In the genomic region with DNA sequence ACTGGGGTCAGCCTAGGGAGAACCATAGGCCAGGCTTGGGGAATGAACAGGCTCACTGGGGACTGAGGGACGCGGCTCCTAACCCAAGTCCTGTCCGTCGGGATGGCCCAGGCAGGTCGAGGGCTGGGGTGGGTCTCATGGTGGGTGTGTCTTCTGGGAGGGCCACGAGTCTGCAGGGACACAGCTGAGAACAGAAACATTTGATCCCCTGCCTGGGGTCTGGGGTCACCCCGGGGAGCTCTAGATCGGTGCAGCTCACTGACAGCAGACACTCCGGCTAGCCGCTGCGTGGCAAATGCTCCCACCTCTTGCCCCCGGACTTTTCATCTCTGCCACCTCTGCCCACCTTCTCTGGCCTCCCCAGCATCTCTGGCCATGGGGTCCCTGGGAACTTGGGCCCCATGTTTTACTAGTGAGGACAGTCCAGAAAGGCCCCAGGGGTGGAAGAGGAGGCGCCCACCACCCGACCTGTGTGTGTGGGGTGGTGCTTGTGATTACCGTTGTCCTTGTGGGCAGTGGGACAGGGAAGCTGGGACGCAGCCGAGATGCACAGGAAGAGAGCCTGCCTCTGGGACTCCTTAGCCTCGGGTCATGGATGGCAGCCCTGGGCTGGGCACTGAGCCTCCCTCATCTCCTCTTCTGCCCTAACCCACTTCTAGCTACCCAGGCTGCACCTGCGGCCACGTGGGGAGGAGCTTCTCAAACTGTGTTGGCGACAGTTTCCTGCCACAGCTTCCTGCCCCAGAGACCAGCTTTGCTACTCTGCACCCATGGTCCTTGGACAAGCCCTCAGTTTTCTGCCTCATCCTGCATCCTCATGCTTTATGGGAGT, we compare ENCODE assay signal across 9 cellular contexts. TPM values are rescaled to one million over a fixed set of nuclear protein-coding genes. Genes with fewer than 3 reads are reported as not detected.
A peak's percentile ranks its signal among the peaks of the same experiment; 100 is the strongest.
DNase-seq lines count a peak whose midpoint lies in the region; ATAC-seq and TF ChIP-seq lines count a peak whose summit lies in the region.
"Had no signal": no experiment of that assay in that cellular context is flagged by ENCODE, and none has a peak within 500 bp of the region (broad histone marks: within the 10 kb centered on the region; RNA-seq: fewer than 3 reads in every experiment).

No MANE protein-coding gene starts in this region.

- peak; percentile 17 to 54 (median 44) for DNase-seq in activated CD4-positive, CD25-positive, alpha-beta regulatory T cell (lab: John Stamatoyannopoulos, UW)
- DNase-seq in endodermal cell (no peak), NCI-H1930 (lab: John Stamatoyannopoulos, UW) (no peak), tibial nerve (ENCODE audit: low spot score in 2 of 2) (no peak)
- DNase-seq in stimulated activated naive CD4-positive, alpha-beta T cell (lab: John Stamatoyannopoulos, UW): peak; percentile 32 to 66 (median 60)
- DNase-seq: heart right ventricle had no signal

- WGBS in endodermal cell (ENCODE audit: insufficient coverage in 1 of 2, insufficient read length in 1 of 2), 2 experiments: 87 to 92% methylated on average over 11 to 21 of the region's 21 CpGs
- 74 to 78% methylated on average over 16 to 21 of the region's 21 CpGs for WGBS in tibial nerve, 2 donors

- H3K36me3 ChIP-seq in endodermal cell (ENCODE audit: control insufficient read depth, insufficient read depth, low read length) (no peaks in the 10 kb centered on the region), tibial nerve (no peaks in the 10 kb centered on the region)
- H3K36me3 ChIP-seq: heart right ventricle had no signal

- ATAC-seq in HG02610 (IDR thresholded peaks at IDR 0.05; ENCODE audit: unreplicated experiment) (peak; percentile 71), GM18519 (IDR thresholded peaks at IDR 0.05; ENCODE audit: low FRiP score, unreplicated experiment) (no peak)

- H3K36me3 Mint-ChIP-seq in endodermal cell (ENCODE audit: low read depth): no peaks in the 10 kb centered on the region

- no peak for TF ChIP-seq EP300 in tibial nerve (IDR thresholded peaks at IDR 0.05)

- H3K27me3 ChIP-seq in endodermal cell (ENCODE audit: control insufficient read depth, insufficient read depth, low read length, poor library complexity, severe bottlenecking) (no peaks in the 10 kb centered on the region), tibial nerve (no peaks in the 10 kb centered on the region)
- H3K27me3 ChIP-seq: heart right ventricle had no signal

- H3K9me3 ChIP-seq in endodermal cell (ENCODE audit: control insufficient read depth, low read length) (no peaks in the 10 kb centered on the region), tibial nerve (no peaks in the 10 kb centered on the region)
- H3K9me3 ChIP-seq: heart right ventricle had no signal

- TF ChIP-seq CTCF in endodermal cell (conservative IDR thresholded peaks at IDR 0.05) (no peak), tibial nerve (IDR thresholded peaks at IDR 0.05) (no peak)

- no peaks in the 10 kb centered on the region for H3K27me3 Mint-ChIP-seq in endodermal cell (ENCODE audit: insufficient read depth)

- no peaks in the 10 kb centered on the region for H3K9me3 Mint-ChIP-seq in endodermal cell

- H3K27ac Mint-ChIP-seq in endodermal cell: peak overlapping the region; percentile 68

- TF ChIP-seq POLR2A in tibial nerve (IDR thresholded peaks at IDR 0.05): no peak

- H3K27ac ChIP-seq in endodermal cell (ENCODE audit: low read depth, low read length) (no peak overlapping the region), tibial nerve (peak overlapping the region in 1 of 4 donors; percentile 40)

- H3K4me1 Mint-ChIP-seq in endodermal cell: peaks cover 42% of the 10 kb centered on the region

- no peak overlapping the region for H3K4me3 Mint-ChIP-seq in endodermal cell

- no peak overlapping the region for H3K4me3 ChIP-seq in endodermal cell (ENCODE audit: low read length)
- H3K4me3 ChIP-seq in tibial nerve: no peak overlapping the region

- H3K4me1 ChIP-seq in endodermal cell (ENCODE audit: control insufficient read depth, insufficient read depth, low read length): peaks cover 6% of the 10 kb centered on the region
- no peaks in the 10 kb centered on the region for H3K4me1 ChIP-seq in tibial nerve

- no peak overlapping the region for H3K9ac ChIP-seq in endodermal cell (ENCODE audit: extremely low read depth, low read length, poor library complexity, severe bottlenecking)

RNA-seq across cellular contexts. Expression of a gene that starts 4.9 kb away (rescaled TPM):
- total RNA-seq in endodermal cell: 10 to 100 TPM in 1 of 2 donors, 1 to 10 TPM in 1; 8.3 to 10.4 TPM
- 1.8 TPM for polyA plus RNA-seq in endodermal cell (2013, experiment 1 of 2)
- polyA plus RNA-seq in endodermal cell (2013, experiment 2 of 2): 3.1 TPM
- 10 to 100 TPM in 1 of 4 donors, 1 to 10 TPM in 3; 3.5 to 13.5 (median 5.3) TPM for total RNA-seq in tibial nerve
- total RNA-seq: M059J had no signal

RNA-seq across cellular contexts. Expression of a gene that starts 48.8 kb away (rescaled TPM):
- total RNA-seq in endodermal cell (10 to 100 TPM; 12.5 to 17.4 TPM), tibial nerve (10 to 100 TPM in 2 of 4 donors, 1 to 10 TPM in 2; 4.5 to 65.1 (median 11.6) TPM)
- 7.2 TPM for polyA plus RNA-seq in endodermal cell (2013, experiment 1 of 2)
- 7.0 TPM for polyA plus RNA-seq in endodermal cell (2013, experiment 2 of 2)

RNA-seq across cellular contexts. Expression of a gene that starts 54.4 kb away (rescaled TPM):
- total RNA-seq in endodermal cell (10 to 100 TPM; 71.8 to 75.0 TPM), tibial nerve (100 to 1,000 TPM in 1 of 4 donors, 10 to 100 TPM in 3; 65.1 to 109 (median 85.5) TPM)
- polyA plus RNA-seq in endodermal cell (2013, experiment 1 of 2): 71.7 TPM
- 68.6 TPM for polyA plus RNA-seq in endodermal cell (2013, experiment 2 of 2)

Comparison
In these comparisons a context has a peak if more than half of its experiments do, and no peak if none do; other contexts are left out.
1. DNase-seq: peak in activated CD4-positive, CD25-positive, alpha-beta regulatory T cell (4 of 4) and stimulated activated naive CD4-positive, alpha-beta T cell (6 of 6); none in endodermal cell (single experiment), NCI-H1930 (0 of 2) and tibial nerve (0 of 2).